In the genomic region with DNA sequence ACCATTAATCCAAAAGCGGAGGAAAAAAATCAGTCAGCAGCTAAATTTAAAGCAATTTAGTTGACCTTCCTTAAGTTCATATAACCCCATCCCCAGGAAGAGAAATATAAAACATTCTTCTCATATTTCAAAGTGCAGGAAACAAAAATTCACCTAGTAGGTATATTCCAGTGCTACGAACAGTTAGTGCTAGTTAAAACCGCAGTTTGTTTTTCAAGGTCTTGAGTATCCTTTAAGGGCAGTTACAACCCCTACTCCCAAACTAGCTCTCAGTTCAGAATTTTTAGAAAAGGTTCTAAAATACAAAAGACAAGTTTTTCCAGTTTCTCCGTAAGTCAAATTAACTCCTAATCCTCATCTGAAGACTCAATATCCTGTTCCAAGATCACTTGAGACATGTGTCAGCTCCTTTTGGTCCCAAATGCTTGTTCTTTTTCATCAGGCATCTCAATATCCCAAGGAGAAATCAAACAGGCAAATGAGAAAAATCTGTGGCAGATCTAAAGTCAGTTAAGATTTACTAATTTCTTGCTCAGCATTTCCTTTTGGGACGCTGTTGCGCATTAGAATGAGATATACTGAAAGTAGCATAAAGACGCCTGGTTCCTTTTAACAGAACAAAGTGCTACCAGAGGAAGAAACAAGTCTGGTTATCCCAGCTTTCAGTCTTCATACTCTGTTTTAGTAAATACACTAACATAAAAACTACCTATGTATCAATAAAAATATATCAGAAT, we compare ENCODE assay signal across 20 cellular contexts. TPM values are rescaled to one million over a fixed set of nuclear protein-coding genes. Genes with fewer than 3 reads are reported as not detected.
DNase-seq lines count a peak whose midpoint lies in the region; ATAC-seq and TF ChIP-seq lines count a peak whose summit lies in the region.
"Had no signal": no experiment of that assay in that cellular context is flagged by ENCODE, and none has a peak within 500 bp of the region (broad histone marks: within the 10 kb centered on the region; RNA-seq: fewer than 3 reads in every experiment).

No MANE protein-coding gene starts in this region.

- H3K9me3 Mint-ChIP-seq in activated naive CD4-positive, alpha-beta T cell treated with anti-CD3 and anti-CD28 coated beads for 36 hours: no peaks in the 10 kb centered on the region
- no peaks in the 10 kb centered on the region for H3K9me3 Mint-ChIP-seq in HFFc6
- H3K9me3 Mint-ChIP-seq in stimulated activated effector memory CD8-positive, alpha-beta T cell treated with anti-CD3 and anti-CD28 coated beads, Interleukin-12 subunit alpha, Interleukin-12 subunit beta, amount 100 ng/mL, for 72 hours: no peaks in the 10 kb centered on the region
- H3K9me3 Mint-ChIP-seq: CD8-positive, alpha-beta memory T cell; stimulated activated naive CD8-positive, alpha-beta T cell treated with anti-CD3 and anti-CD28 coated beads, Interleukin-15, Interleukin-2, amounts not matched to agents 100 ng/mL and 50 ng/mL, for 24 hours had no signal

- peak; percentile 61 for ATAC-seq in stimulated activated effector memory CD8-positive, alpha-beta T cell treated with anti-CD3 and anti-CD28 coated beads, Interleukin-12 subunit alpha, Interleukin-12 subunit beta, amount 100 ng/mL, for 72 hours
- ATAC-seq: left ventricle myocardium superior, Right ventricle myocardium inferior, T-helper 17 cell had no signal

- TF ChIP-seq CTCF in HFFc6 (IDR thresholded peaks at IDR 0.05) (no peak), choroid plexus epithelial cell (conservative IDR thresholded peaks at IDR 0.05; ENCODE audit: low read depth, low read length) (no peak)

- H3K27ac Mint-ChIP-seq in activated naive CD4-positive, alpha-beta T cell treated with anti-CD3 and anti-CD28 coated beads for 36 hours: no peak overlapping the region
- no peak overlapping the region; the same call in 1 of the 2 replicates for H3K27ac Mint-ChIP-seq in HFFc6
- H3K27ac Mint-ChIP-seq in stimulated activated effector memory CD8-positive, alpha-beta T cell treated with anti-CD3 and anti-CD28 coated beads, Interleukin-12 subunit alpha, Interleukin-12 subunit beta, amount 100 ng/mL, for 72 hours: no peak overlapping the region
- H3K27ac Mint-ChIP-seq: stimulated activated naive CD8-positive, alpha-beta T cell treated with anti-CD3 and anti-CD28 coated beads, Interleukin-15, Interleukin-2, amounts not matched to agents 100 ng/mL and 50 ng/mL, for 24 hours; T-helper 17 cell had no signal

- H3K36me3 Mint-ChIP-seq in activated naive CD4-positive, alpha-beta T cell treated with anti-CD3 and anti-CD28 coated beads for 36 hours (ENCODE audit: low read depth): no peaks in the 10 kb centered on the region
- no peaks in the 10 kb centered on the region for H3K36me3 Mint-ChIP-seq in HFFc6 (ENCODE audit: low read depth)
- H3K36me3 Mint-ChIP-seq in stimulated activated effector memory CD8-positive, alpha-beta T cell treated with anti-CD3 and anti-CD28 coated beads, Interleukin-12 subunit alpha, Interleukin-12 subunit beta, amount 100 ng/mL, for 72 hours: no peaks in the 10 kb centered on the region

- no peak overlapping the region for H3K4me3 ChIP-seq in choroid plexus epithelial cell (ENCODE audit: low read depth, low read length)
- H3K4me3 ChIP-seq: ascending aorta, prostate gland, vagina had no signal

- intact Hi-C loops in activated naive CD4-positive, alpha-beta T cell treated with anti-CD3 and anti-CD28 coated beads for 36 hours (cut with micrococcal nuclease): no loop called here

- H3K27me3 Mint-ChIP-seq in activated naive CD4-positive, alpha-beta T cell treated with anti-CD3 and anti-CD28 coated beads for 36 hours (ENCODE audit: low read depth): no peaks in the 10 kb centered on the region
- no peaks in the 10 kb centered on the region for H3K27me3 Mint-ChIP-seq in HFFc6 (ENCODE audit: insufficient read depth)
- H3K27me3 Mint-ChIP-seq: CD8-positive, alpha-beta memory T cell; stimulated activated naive CD8-positive, alpha-beta T cell treated with anti-CD3 and anti-CD28 coated beads, Interleukin-15, Interleukin-2, amounts not matched to agents 100 ng/mL and 50 ng/mL, for 24 hours; T-helper 17 cell had no signal

- no peak overlapping the region for H3K4me3 Mint-ChIP-seq in activated naive CD4-positive, alpha-beta T cell treated with anti-CD3 and anti-CD28 coated beads for 36 hours
- H3K4me3 Mint-ChIP-seq in HFFc6: peak overlapping the region; percentile 13; the same call in 1 of the 2 replicates
- H3K4me3 Mint-ChIP-seq in stimulated activated effector memory CD8-positive, alpha-beta T cell treated with anti-CD3 and anti-CD28 coated beads, Interleukin-12 subunit alpha, Interleukin-12 subunit beta, amount 100 ng/mL, for 72 hours: no peak overlapping the region
- H3K4me3 Mint-ChIP-seq: CD8-positive, alpha-beta memory T cell; stimulated activated naive CD8-positive, alpha-beta T cell treated with anti-CD3 and anti-CD28 coated beads, Interleukin-15, Interleukin-2, amounts not matched to agents 100 ng/mL and 50 ng/mL, for 24 hours; T-helper 17 cell had no signal

- CTCF ChIA-PET in activated naive CD4-positive, alpha-beta T cell treated with anti-CD3 and anti-CD28 coated beads for 36 hours (lab: Charles Lee): interaction anchor here (0.7 to 1.5 kb wide), 2 partner anchors 15 to 287 kb away, joined by 3 to 4 read pairs; no protein-coding TSS in a partner anchor

- DNase-seq in activated naive CD4-positive, alpha-beta T cell treated with anti-CD3 and anti-CD28 coated beads for 36 hours: peak; percentile 18
- DNase-seq in activated naive CD4-positive, alpha-beta T cell treated with anti-CD3 and anti-CD28 coated beads, Interleukin-2, amount 50 U/mL, for 16 hours: no peak
- DNase-seq in HFFc6 (no peak), choroid plexus epithelial cell (ENCODE audit: low read depth) (peak; percentile 28), kidney glomerular epithelial cell (lab: John Stamatoyannopoulos, UW) (no peak), NCI-H82 treated with DMSO at 0.1 percent for 48 hours (lab: John Stamatoyannopoulos, UW; ENCODE audit: unreplicated experiment) (no peak), T-helper 9 cell (no peak)
- no peak for DNase-seq in stimulated activated effector memory CD8-positive, alpha-beta T cell treated with anti-CD3 and anti-CD28 coated beads, Interleukin-12 subunit alpha, Interleukin-12 subunit beta, amount 100 ng/mL, for 72 hours (ENCODE audit: low spot score in 2 of 2)
- DNase-seq: ACHN; activated gamma-delta T cell treated with Interleukin-2 at 50 U/mL for 16 hours; CD8-positive, alpha-beta memory T cell; EL; left ventricle myocardium superior; NCI-H1694 treated with DMSO at 0.1 percent for 48 hours; T-helper 17 cell had no signal

- peaks cover 25% of the 10 kb centered on the region for H3K4me1 Mint-ChIP-seq in activated naive CD4-positive, alpha-beta T cell treated with anti-CD3 and anti-CD28 coated beads for 36 hours (ENCODE audit: low read depth)
- H3K4me1 Mint-ChIP-seq in HFFc6 (ENCODE audit: low read depth): peaks cover 24% of the 10 kb centered on the region
- H3K4me1 Mint-ChIP-seq in stimulated activated effector memory CD8-positive, alpha-beta T cell treated with anti-CD3 and anti-CD28 coated beads, Interleukin-12 subunit alpha, Interleukin-12 subunit beta, amount 100 ng/mL, for 72 hours: peaks cover 9% of the 10 kb centered on the region

RNA-seq across cellular contexts. Expression of a gene that starts 51.8 kb away (rescaled TPM):
- 1 to 10 TPM; 2.3 to 2.6 TPM for total RNA-seq in activated naive CD4-positive, alpha-beta T cell treated with anti-CD3 and anti-CD28 coated beads for 36 hours
- 10 to 100 TPM; 16.0 to 18.9 (median 17.9) TPM for total RNA-seq in HFFc6 (2021; fragmentation: NEBNext Ultra II Directional; extraction: Animal tissue kit (Norgen Biotek cat#: 25700))

Comparison
In these comparisons a context has a peak if more than half of its experiments do, and no peak if none do; other contexts are left out.
1. DNase-seq: peak in activated naive CD4-positive, alpha-beta T cell treated with anti-CD3 and anti-CD28 coated beads for 36 hours (single experiment) and choroid plexus epithelial cell (single experiment); none in activated naive CD4-positive, alpha-beta T cell treated with anti-CD3 and anti-CD28 coated beads, Interleukin-2, amount 50 U/mL, for 16 hours (single experiment), HFFc6 (single experiment), stimulated activated effector memory CD8-positive, alpha-beta T cell treated with anti-CD3 and anti-CD28 coated beads, Interleukin-12 subunit alpha, Interleukin-12 subunit beta, amount 100 ng/mL, for 72 hours (0 of 2), kidney glomerular epithelial cell (single experiment), NCI-H82 treated with DMSO at 0.1 percent for 48 hours (single experiment) and T-helper 9 cell (single experiment).
2. RNA of a gene that starts 51.8 kb away (total RNA-seq): 16.0 to 18.9 TPM in HFFc6; 2.3 to 2.6 TPM in activated naive CD4-positive, alpha-beta T cell treated with anti-CD3 and anti-CD28 coated beads for 36 hours; every median in the first group is over 4 times any median in the second.